Comparison of ENCODE assay signal across 1 cellular context in genomic region chr12:122062832-122063690, GRCh38.
TF ChIP-seq lines count a peak whose summit lies in the region.

No MANE protein-coding gene starts in this region.

TF ChIP-seq in HepG2, 621 proteins besides CTCF, POLR2A, EP300 and RAD21 (continued from another document and continues in another):
- TF ChIP-seq ZNF318 (CRISPR knock-in tag; IDR thresholded peaks at IDR 0.05) (no peak), TFAP4 (IDR thresholded peaks at IDR 0.05; ENCODE audit: borderline replicate concordance, low read depth) (peak; percentile 18; the same call in 1 of the 2 replicates), CHD2 (IDR thresholded peaks at IDR 0.05; ENCODE audit: low read depth, low read length) (no peak), ZNF639 (CRISPR knock-in tag; conservative IDR thresholded peaks at IDR 0.05) (no peak), ZFP41 (CRISPR knock-in tag; IDR thresholded peaks at IDR 0.05; ENCODE audit: borderline replicate concordance) (no peak), KMT2A (CRISPR knock-in tag; IDR thresholded peaks at IDR 0.05) (no peak), ZNF598 (CRISPR knock-in tag; IDR thresholded peaks at IDR 0.05; ENCODE audit: borderline replicate concordance) (no peak), JDP2 (CRISPR knock-in tag; IDR thresholded peaks at IDR 0.05; ENCODE audit: borderline replicate concordance) (no peak), ZNF441 (CRISPR knock-in tag; IDR thresholded peaks at IDR 0.05; ENCODE audit: borderline replicate concordance) (no peak), HBP1 (CRISPR knock-in tag; IDR thresholded peaks at IDR 0.05; ENCODE audit: low read depth) (0 out of 2 replicates have a peak, but pooled peaks have one; percentile 47), HMG20B (CRISPR knock-in tag; conservative IDR thresholded peaks at IDR 0.05) (no peak), ZNF431 (CRISPR knock-in tag; IDR thresholded peaks at IDR 0.05; ENCODE audit: borderline replicate concordance, low read depth) (no peak), FOXK1 (CRISPR knock-in tag; IDR thresholded peaks at IDR 0.05; ENCODE audit: borderline replicate concordance, low read depth) (no peak), MYC (CRISPR knock-in tag; IDR thresholded peaks at IDR 0.05; ENCODE audit: borderline replicate concordance) (peak; percentile 12; the same call in 1 of the 2 replicates), ZNF10 (CRISPR knock-in tag; IDR thresholded peaks at IDR 0.05; ENCODE audit: borderline replicate concordance, low read depth) (no peak), GATAD1 (CRISPR knock-in tag; IDR thresholded peaks at IDR 0.05) (peak; percentile 54; the same call in 1 of the 2 replicates), ZBTB21 (CRISPR knock-in tag; IDR thresholded peaks at IDR 0.05) (no peak; the same call in 1 of the 2 replicates), MAFG (CRISPR knock-in tag; IDR thresholded peaks at IDR 0.05) (no peak), ZMAT3 (CRISPR knock-in tag; conservative IDR thresholded peaks at IDR 0.05) (no peak), ZNF225 (CRISPR knock-in tag; IDR thresholded peaks at IDR 0.05) (no peak), ERF (CRISPR knock-in tag; IDR thresholded peaks at IDR 0.05) (peak; percentile 54; the same call in 1 of the 2 replicates), ZNF572 (CRISPR knock-in tag; IDR thresholded peaks at IDR 0.05) (no peak), DR1 (CRISPR knock-in tag; IDR thresholded peaks at IDR 0.05) (no peak), HOXA9 (CRISPR knock-in tag; IDR thresholded peaks at IDR 0.05; ENCODE audit: borderline replicate concordance) (no peak), THAP7 (CRISPR knock-in tag; IDR thresholded peaks at IDR 0.05) (no peak), SNRNP70 (IDR thresholded peaks at IDR 0.05; ENCODE audit: low read depth, low read length) (no peak), SAP130 (CRISPR knock-in tag; IDR thresholded peaks at IDR 0.05; ENCODE audit: low read depth) (0 out of 2 replicates have a peak, but pooled peaks have one; percentile 46), DMTF1 (CRISPR knock-in tag; IDR thresholded peaks at IDR 0.05) (no peak), ATF6 (CRISPR knock-in tag; conservative IDR thresholded peaks at IDR 0.05) (no peak), ZNF263 (CRISPR knock-in tag; IDR thresholded peaks at IDR 0.05) (no peak; the same call in 1 of the 2 replicates), SP2 (CRISPR knock-in tag; IDR thresholded peaks at IDR 0.05) (no peak), HOMEZ (CRISPR knock-in tag; IDR thresholded peaks at IDR 0.05; ENCODE audit: low read depth) (peak; percentile 12; the same call in 1 of the 2 replicates), ZNF879 (CRISPR knock-in tag; IDR thresholded peaks at IDR 0.05) (no peak), LCORL (IDR thresholded peaks at IDR 0.05) (no peak), LCORL (CRISPR knock-in tag; IDR thresholded peaks at IDR 0.05) (peak; percentile 22), PRDM15 (CRISPR knock-in tag; IDR thresholded peaks at IDR 0.05) (no peak)
